8 cellular contexts compared by ENCODE assay signal in genomic region chr20:37384683-37385174, GRCh38. TPM values are rescaled to one million over a fixed set of nuclear protein-coding genes. Genes with fewer than 3 reads are reported as not detected.
DNase-seq lines count a peak whose midpoint lies in the region; ATAC-seq, FAIRE-seq and TF ChIP-seq lines count a peak whose summit lies in the region.

No MANE protein-coding gene starts in this region.

- TF ChIP-seq EP300 in tibial nerve (IDR thresholded peaks at IDR 0.05), result peak in 1 of 2 donors; percentile 69

- ATAC-seq in HG02623 (IDR thresholded peaks at IDR 0.05; ENCODE audit: unreplicated experiment) (peak; percentile 40), Panc1 (peak; percentile 67)
- ATAC-seq in activated T-helper 17 cell treated with anti-CD3 and anti-CD28 coated beads, Interleukin-2, amount 50 U/mL, for 72 hours (replicated peaks), result peak; percentile 90

- no TSS peak for BruUV-seq in Calu3 (replicated peaks; lab: Mats Ljungman, UMichigan)
- no TSS peak for BruUV-seq in Panc1 (replicated peaks; lab: Mats Ljungman, UMichigan)

- no peaks in the 10 kb centered on the region for H3K9me3 ChIP-seq in Panc1 (ENCODE audit: control insufficient read depth, insufficient read depth, low read depth, low read length)
- H3K9me3 ChIP-seq in parathyroid adenoma (ENCODE audit: control insufficient read depth, low read length), result no peaks in the 10 kb centered on the region
- no peaks in the 10 kb centered on the region for H3K9me3 ChIP-seq in tibial nerve

- no peak for FAIRE-seq in frontal cortex (lab: Jason Lieb, UNC)

- H3K79me2 ChIP-seq in parathyroid adenoma, result peaks cover 3% of the 10 kb centered on the region

- H3K4me1 ChIP-seq in Panc1 (ENCODE audit: control insufficient read depth, insufficient read depth, low read length) (peaks cover 12% of the 10 kb centered on the region), parathyroid adenoma (no peaks in the 10 kb centered on the region), tibial nerve (peaks cover 0 to 18% (median 3%) of the 10 kb centered on the region in 4 donors)

- H3K27ac Mint-ChIP-seq in Calu3 (ENCODE audit: unreplicated experiment), result peak overlapping the region; percentile 72
- peak overlapping the region; percentile 82 for H3K27ac Mint-ChIP-seq in activated T-helper 17 cell treated with anti-CD3 and anti-CD28 coated beads, Interleukin-2, amount 50 U/mL, for 72 hours

- intact Hi-C loops in Calu3 (cut with micrococcal nuclease; ENCODE audit: unreplicated experiment) (loop anchor here (5.0 kb wide), 2 partner anchors 92 to 117 kb away; no protein-coding TSS in a partner anchor), Panc1 (cut with micrococcal nuclease; ENCODE audit: unreplicated experiment) (loop anchor here (5.0 kb wide), 1 partner anchor 107 kb away; no protein-coding TSS in a partner anchor)

- no peak for TF ChIP-seq POLR2A in tibial nerve (IDR thresholded peaks at IDR 0.05)

- H3K27ac ChIP-seq in Panc1 (ENCODE audit: low read length) (no peak overlapping the region), parathyroid adenoma (no peak overlapping the region), tibial nerve (peak overlapping the region in 2 of 4 donors; percentile 70 to 84)

- no peak overlapping the region for H3K4me3 Mint-ChIP-seq in Calu3 (ENCODE audit: low read depth, unreplicated experiment)
- H3K4me3 Mint-ChIP-seq in activated T-helper 17 cell treated with anti-CD3 and anti-CD28 coated beads, Interleukin-2, amount 50 U/mL, for 72 hours, result peak overlapping the region; percentile 82

- H3K36me3 Mint-ChIP-seq in Calu3 (ENCODE audit: insufficient read depth, unreplicated experiment), result peaks cover 92% of the 10 kb centered on the region
- no peaks in the 10 kb centered on the region for H3K36me3 Mint-ChIP-seq in activated T-helper 17 cell treated with anti-CD3 and anti-CD28 coated beads, Interleukin-2, amount 50 U/mL, for 72 hours (ENCODE audit: low read depth)

- peak; percentile 63 for DNase-seq in Calu3
- no peak for DNase-seq in Panc1 (ENCODE audit: low read depth, low spot score)
- peak; percentile 77 to 84 for DNase-seq in frontal cortex (ENCODE audit: low spot score in 2 of 2)
- peak in 1 of 2 donors; percentile 59 for DNase-seq in tibial nerve (ENCODE audit: low spot score in 2 of 2)
- no peak for DNase-seq in NCI-H2107 treated with DMSO at 0.1 percent for 48 hours (lab: John Stamatoyannopoulos, UW; ENCODE audit: unreplicated experiment)

- peaks cover 54% of the 10 kb centered on the region for H3K4me1 Mint-ChIP-seq in Calu3 (ENCODE audit: low read depth, unreplicated experiment)
- peaks cover 11% of the 10 kb centered on the region for H3K4me1 Mint-ChIP-seq in activated T-helper 17 cell treated with anti-CD3 and anti-CD28 coated beads, Interleukin-2, amount 50 U/mL, for 72 hours

- in situ Hi-C loops in Panc1 (cut with HindIII; ENCODE audit: low pct_unique_long_range_greater_than_20kb, low sequenced_read_pairs), result no loop called here

- H3K27me3 ChIP-seq in Panc1 (ENCODE audit: control insufficient read depth, insufficient read depth, low read length) (no peaks in the 10 kb centered on the region), parathyroid adenoma (ENCODE audit: control insufficient read depth, insufficient read depth, low read length) (no peaks in the 10 kb centered on the region), tibial nerve (no peaks in the 10 kb centered on the region)

- peak overlapping the region; percentile 8 for H2AFZ ChIP-seq in parathyroid adenoma

- POLR2A ChIA-PET in Panc1 (lab: Charles Lee), result no interaction called here

- CTCF ChIA-PET in Calu3 (lab: Charles Lee), result interaction anchor here (1.4 kb wide), 1 partner anchor 108 kb away, joined by 4 read pairs; no protein-coding TSS in a partner anchor
- CTCF ChIA-PET in Panc1 (lab: Charles Lee), result no interaction called here

- peak; percentile 96 for TF ChIP-seq CTCF in Calu3 (IDR thresholded peaks at IDR 0.05; ENCODE audit: unreplicated experiment)
- peak; percentile 91 for TF ChIP-seq CTCF in Panc1 (IDR thresholded peaks at IDR 0.05)
- peak; percentile 90 for TF ChIP-seq CTCF in parathyroid adenoma (IDR thresholded peaks at IDR 0.05)
- peak; percentile 89 to 97 (median 94) for TF ChIP-seq CTCF in tibial nerve (IDR thresholded peaks at IDR 0.05)

- H3K36me3 ChIP-seq in Panc1 (ENCODE audit: control insufficient read depth, insufficient read depth, low read length) (no peaks in the 10 kb centered on the region), parathyroid adenoma (ENCODE audit: control insufficient read depth, insufficient read depth, low read length) (no peaks in the 10 kb centered on the region), tibial nerve (peaks cover 0 to 45% (median 0%) of the 10 kb centered on the region in 3 donors)

- H3K4me3 ChIP-seq in Panc1 (ENCODE audit: low read depth in 2 of 2, low read length in 2 of 2) (no peak overlapping the region), parathyroid adenoma (ENCODE audit: low read depth, low read length) (no peak overlapping the region), tibial nerve (peak overlapping the region; percentile 35 to 60 (median 42))

- H3K27me3 Mint-ChIP-seq in Calu3 (ENCODE audit: unreplicated experiment), result no peaks in the 10 kb centered on the region
- H3K27me3 Mint-ChIP-seq in activated T-helper 17 cell treated with anti-CD3 and anti-CD28 coated beads, Interleukin-2, amount 50 U/mL, for 72 hours, result no peaks in the 10 kb centered on the region

- WGBS in tibial nerve, 2 donors, result 9 to 18% methylated on average over 21 to 41 of the region's 42 CpGs

- no peaks in the 10 kb centered on the region for H3K9me3 Mint-ChIP-seq in Calu3 (ENCODE audit: low read depth, unreplicated experiment)
- no peaks in the 10 kb centered on the region for H3K9me3 Mint-ChIP-seq in activated T-helper 17 cell treated with anti-CD3 and anti-CD28 coated beads, Interleukin-2, amount 50 U/mL, for 72 hours

- H3K4me2 ChIP-seq in parathyroid adenoma (ENCODE audit: low read length), result no peak overlapping the region

- no peak overlapping the region for H3K9ac ChIP-seq in parathyroid adenoma

RNA-seq across cellular contexts. Expression of gene SRC, which starts 38.8 kb away (rescaled TPM):
- 185 and 203 TPM in 2 replicates for total RNA-seq in Calu3 (2022)
- 24.9 TPM for total RNA-seq in Panc1 (2021; ENCODE audit: unreplicated experiment)
- 31.3 TPM for polyA plus RNA-seq in Panc1 (2012; ENCODE audit: insufficient read length)
- total RNA-seq in activated T-helper 17 cell treated with anti-CD3 and anti-CD28 coated beads, Interleukin-2, amount 50 U/mL, for 72 hours, result 1 to 10 TPM; 5.1 to 6.4 TPM
- total RNA-seq in frontal cortex, result 20.8 TPM
- 10 to 100 TPM; 23.4 to 36.9 (median 29.0) TPM for total RNA-seq in tibial nerve

Comparison
In these comparisons a context has a peak if more than half of its experiments do, and no peak if none do; other contexts are left out.
1. DNase-seq: peak in Calu3 (single experiment) and frontal cortex (2 of 2); none in Panc1 (single experiment) and NCI-H2107 treated with DMSO at 0.1 percent for 48 hours (single experiment).
2. ATAC-seq: peak in every context shown above with its lines; median percentile 90 in activated T-helper 17 cell treated with anti-CD3 and anti-CD28 coated beads, Interleukin-2, amount 50 U/mL, for 72 hours; 67 in Panc1; 40 in HG02623.
3. H3K4me3 ChIP-seq: peak in tibial nerve (4 of 4); none in Panc1 (0 of 2) and parathyroid adenoma (single experiment).
4. Peak in every context shown above with its lines, with median percentiles within 50 percentile points of each other: CTCF ChIP-seq.